In the genomic region with DNA sequence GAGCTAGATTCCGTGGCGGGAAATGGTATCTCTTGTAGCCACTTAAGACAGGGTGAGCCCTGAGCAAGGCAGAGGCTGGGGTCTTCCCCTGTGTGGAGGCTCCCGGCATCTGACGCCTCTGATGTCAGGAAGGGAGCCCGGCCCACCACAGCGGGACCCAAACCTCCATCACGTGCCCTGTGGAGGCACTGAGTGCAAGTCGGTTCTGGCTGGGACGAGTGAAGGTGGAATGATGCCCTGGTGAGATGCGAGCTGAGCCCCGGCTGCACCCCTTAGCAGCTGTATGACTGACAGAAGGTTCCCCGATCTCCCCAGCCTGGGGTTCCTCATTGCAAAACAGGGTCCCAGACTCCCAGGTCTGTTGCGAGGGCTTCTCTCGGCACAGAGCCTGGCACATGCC, we compare ENCODE assay signal across 21 cellular contexts.
DNase-seq lines count a peak whose midpoint lies in the region; ATAC-seq, FAIRE-seq and TF ChIP-seq lines count a peak whose summit lies in the region.
"Had no signal": no experiment of that assay in that cellular context is flagged by ENCODE, and none has a peak within 500 bp of the region (broad histone marks: within the 10 kb centered on the region; RNA-seq: fewer than 3 reads in every experiment).

No MANE protein-coding gene starts in this region.

- H3K4me1 ChIP-seq in ACC112 (ENCODE audit: control insufficient read depth, insufficient read depth, low read length, unreplicated experiment) (peaks cover 13% of the 10 kb centered on the region), NT2/D1 (ENCODE audit: insufficient read depth, insufficient read length) (peaks cover 17% of the 10 kb centered on the region), H1 (replicated peaks in 1 of 4; ENCODE audit: control insufficient read depth in 3 of 4, insufficient read depth in 4 of 4, low read length in 3 of 4) (peaks cover 0 to 6% (median 5%) of the 10 kb centered on the region in 4 experiments; a peak in 4 of 7 replicates), osteoblast (ENCODE audit: insufficient read depth, low read length) (peaks cover 11% of the 10 kb centered on the region), MM.1S (ENCODE audit: low read length) (peaks cover 21% of the 10 kb centered on the region)

- H3K9me3 ChIP-seq in NT2/D1 (ENCODE audit: insufficient read depth, low read length) (no peaks in the 10 kb centered on the region), H1 (ENCODE audit: insufficient read depth in 2 of 2, low read depth in 1 of 2, low read length in 1 of 2) (no peaks in the 10 kb centered on the region), osteoblast (ENCODE audit: low read depth, low read length) (no peaks in the 10 kb centered on the region), MM.1S (replicated peaks; ENCODE audit: insufficient read depth, low read length) (no peaks in the 10 kb centered on the region)

- no peaks in the 10 kb centered on the region for H3K79me1 ChIP-seq in H1 (ENCODE audit: low read depth, low read length)

- H3K27ac Mint-ChIP-seq in naive thymus-derived CD8-positive, alpha-beta T cell: no peak overlapping the region

- peak overlapping the region; percentile 33 for H3K9ac ChIP-seq in NT2/D1 (ENCODE audit: insufficient read length, low read depth)
- no peak overlapping the region for H3K9ac ChIP-seq in H1 (replicated peaks in 1 of 4; ENCODE audit: extremely low read depth in 1 of 4, low read depth in 3 of 4, low read length in 3 of 4)
- no peak overlapping the region for H3K9ac ChIP-seq in MM.1S (ENCODE audit: low read length)
- H3K9ac ChIP-seq: KMS-11 had no signal

- H2BK120ac ChIP-seq in H1 (replicated peaks; ENCODE audit: low read depth, low read length): no peak overlapping the region

- H3K27me3 ChIP-seq in ACC112 (ENCODE audit: insufficient read depth, low read length): peaks cover 5% of the 10 kb centered on the region; the same call in 1 of the 2 replicates
- H3K27me3 ChIP-seq in NT2/D1 (ENCODE audit: insufficient read depth, insufficient read length): peaks cover 3% of the 10 kb centered on the region
- H3K27me3 ChIP-seq in H1 (replicated peaks in 1 of 4; ENCODE audit: control insufficient read depth in 3 of 4, extremely low read depth in 1 of 4, insufficient read depth in 3 of 4, low read length in 3 of 4): peaks cover 0 to 3% (median 0%) of the 10 kb centered on the region in 4 experiments; a peak in 3 of 7 replicates
- peaks cover 18% of the 10 kb centered on the region for H3K27me3 ChIP-seq in osteoblast (ENCODE audit: insufficient read depth, low read length)
- peaks cover 4% of the 10 kb centered on the region; the same call in 1 of the 2 replicates for H3K27me3 ChIP-seq in MM.1S (replicated peaks; ENCODE audit: insufficient read depth, low read length)

- peaks cover 0 to 2% (median 0%) of the 10 kb centered on the region in 5 donors for H3K27me3 Mint-ChIP-seq in naive thymus-derived CD8-positive, alpha-beta T cell

- H3K18ac ChIP-seq in H1 (ENCODE audit: extremely low read depth, low read length): no peak overlapping the region

- no peak overlapping the region for H3K56ac ChIP-seq in H1 (replicated peaks; ENCODE audit: insufficient read length, low read depth, low read length)

- WGBS in H1 (ENCODE audit: extremely low coverage in 1 of 2, insufficient coverage in 1 of 2, insufficient read length in 1 of 2, insufficient replicate concordance in 2 of 2, low coverage in 1 of 2, low lambda C conversion rate in 2 of 2, missing lambda C conversion rate in 1 of 2), 2 experiments: 90% methylated on average over 14 of the region's 14 CpGs; no CpG with 5 or more reads in 1 of the 2 experiments

- no peak for TF ChIP-seq RAD21 in H1 (IDR thresholded peaks at IDR 0.05 in 1 of 2, conservative IDR thresholded peaks at IDR 0.05 in 1 of 2; ENCODE audit: low read depth in 2 of 2, low read length in 2 of 2)

- TF ChIP-seq CTCF in H1 (IDR thresholded peaks at IDR 0.05; ENCODE audit: control extremely low read depth in 1 of 3, insufficient read depth in 1 of 3, low read depth in 1 of 3, low read length in 3 of 3) (no peak), osteoblast (IDR thresholded peaks at IDR 0.05; ENCODE audit: extremely low read depth, low read depth, low read length) (no peak), MM.1S (IDR thresholded peaks at IDR 0.05; ENCODE audit: low read length) (no peak)

- CTCF ChIA-PET in H1 (lab: Charles Lee; ENCODE audit: partially characterized antibody): interaction anchor here (0.6 to 6.0 kb wide), 13 partner anchors 9 to 248 kb away, joined by 3 to 42 read pairs (median 4); no protein-coding TSS in a partner anchor

- no peak overlapping the region for H3K4me3 ChIP-seq in ACC112 (ENCODE audit: low read depth, low read length)
- H3K4me3 ChIP-seq in NT2/D1 (ENCODE audit: insufficient read length, low read depth): no peak overlapping the region
- H3K4me3 ChIP-seq in H1 (ENCODE audit: extremely low read depth in 1 of 4, insufficient read depth in 2 of 4, low read depth in 3 of 4, low read length in 4 of 4): no peak overlapping the region
- no peak overlapping the region for H3K4me3 ChIP-seq in osteoblast (ENCODE audit: insufficient read depth, low read length)
- no peak overlapping the region for H3K4me3 ChIP-seq in MM.1S (ENCODE audit: low read length)

- no peak for FAIRE-seq in H1 (lab: Jason Lieb, UNC)
- FAIRE-seq: D721Med, GM19239 had no signal

- H3F3A ChIP-seq in MM.1S (ENCODE audit: insufficient read depth, low read length): peaks cover 14% of the 10 kb centered on the region; the same call in 1 of the 2 replicates

- H2BK5ac ChIP-seq in H1 (ENCODE audit: low read depth, low read length): peak overlapping the region; percentile 13; the same call in 1 of the 2 replicates

- no peak overlapping the region for H4K91ac ChIP-seq in H1 (replicated peaks; ENCODE audit: insufficient read length, low read length)

- no peaks in the 10 kb centered on the region for H3K9me2 ChIP-seq in MM.1S (replicated peaks; ENCODE audit: insufficient read depth, low read length)

- DNase-seq in NT2/D1 (ENCODE audit: low read depth, low spot score): no peak
- DNase-seq in H1 (ENCODE audit: low read depth in 1 of 2, low spot score in 2 of 2): no peak
- peak; percentile 88 for DNase-seq in osteoblast (ENCODE audit: insufficient read length, low spot score, missing footprints)
- no peak for DNase-seq in naive thymus-derived CD8-positive, alpha-beta T cell
- no peak for DNase-seq in UCSD-AML1 (lab: John Stamatoyannopoulos, UW; ENCODE audit: unreplicated experiment)
- no peak for DNase-seq in MM.1S
- DNase-seq: DMS53; GDM1; NCI-H1105 treated with DMSO at 0.1 percent for 48 hours; NCI-H2029 treated with DMSO at 0.1 percent for 48 hours; NCI-H226; NCI-H524; NCI-H774; NK-92 treated with Interleukin-12 subunit alpha and Interleukin-12 subunit beta, amount 100 ng/mL, for 24 hours had no signal

- H2BK12ac ChIP-seq in H1 (ENCODE audit: low read depth, low read length): peak overlapping the region; percentile 87; the same call in 1 of the 2 replicates

- H3K36me3 ChIP-seq in ACC112 (ENCODE audit: insufficient read depth, low read length) (no peaks in the 10 kb centered on the region), NT2/D1 (ENCODE audit: insufficient read depth, insufficient read length, low read length) (no peaks in the 10 kb centered on the region), H1 (ENCODE audit: control insufficient read depth in 2 of 4, insufficient read depth in 4 of 4, low read length in 3 of 4) (no peaks in the 10 kb centered on the region), osteoblast (ENCODE audit: insufficient read depth, low read length) (no peaks in the 10 kb centered on the region), MM.1S (replicated peaks; ENCODE audit: insufficient read depth, low read length) (no peaks in the 10 kb centered on the region)

- ATAC-seq in naive thymus-derived CD8-positive, alpha-beta T cell: no peak
- no peak for ATAC-seq in HG03159 (IDR thresholded peaks at IDR 0.05; ENCODE audit: unreplicated experiment)
- ATAC-seq: HCT116, Panc1 had no signal

- H3K23me2 ChIP-seq in H1 (ENCODE audit: low read depth, low read length): no peaks in the 10 kb centered on the region; the same call in 1 of the 2 replicates

- TF ChIP-seq EP300 in H1 (IDR thresholded peaks at IDR 0.05; ENCODE audit: borderline replicate concordance in 1 of 2, low read depth in 2 of 2, low read length in 2 of 2): no peak

- POLR2A ChIA-PET in H1 (lab: Charles Lee; ENCODE audit: partially characterized antibody): interaction anchor here (0.7 to 1.6 kb wide), 3 partner anchors 54 to 117 kb away, joined by 3 to 5 read pairs (median 3); no protein-coding TSS in a partner anchor
- POLR2A ChIA-PET in naive thymus-derived CD8-positive, alpha-beta T cell (lab: Charles Lee): interaction anchor here (1.1 kb wide), 1 partner anchor 187 kb away, joined by 3 read pairs; a partner anchor contains a TSS

- H2BK15ac ChIP-seq in H1 (ENCODE audit: low read length): no peak overlapping the region

- H3K4me3 Mint-ChIP-seq in naive thymus-derived CD8-positive, alpha-beta T cell: no peak overlapping the region

- H4K8ac ChIP-seq in H1 (ENCODE audit: extremely low read depth, insufficient read depth, low read length): no peak overlapping the region

- peaks cover 0 to 1% (median 0%) of the 10 kb centered on the region in 9 donors for H3K9me3 Mint-ChIP-seq in naive thymus-derived CD8-positive, alpha-beta T cell

- no peak for TF ChIP-seq POLR2A in H1 (IDR thresholded peaks at IDR 0.05; ENCODE audit: control extremely low read depth in 1 of 2, low read depth in 2 of 2, low read length in 2 of 2)

- H3K23ac ChIP-seq in H1 (ENCODE audit: insufficient read length): no peak overlapping the region

- no peaks in the 10 kb centered on the region for H4K20me1 ChIP-seq in H1 (replicated peaks in 1 of 2; ENCODE audit: control insufficient read depth in 1 of 2, insufficient read depth in 2 of 2, low read length in 2 of 2)
- H4K20me1 ChIP-seq in osteoblast (ENCODE audit: insufficient read depth, low read length): no peaks in the 10 kb centered on the region
- no peaks in the 10 kb centered on the region for H4K20me1 ChIP-seq in MM.1S (ENCODE audit: insufficient read depth, low read length)

- no peak overlapping the region for H3K14ac ChIP-seq in H1 (ENCODE audit: insufficient read length)

- H4K5ac ChIP-seq in H1 (ENCODE audit: insufficient read length, low read depth, low read length): no peak overlapping the region

- H3K27ac ChIP-seq in ACC112 (ENCODE audit: low read depth, low read length): peak overlapping the region; percentile 48; the same call in 1 of the 2 replicates
- H3K27ac ChIP-seq in H1 (ENCODE audit: low read depth, low read length): no peak overlapping the region
- H3K27ac ChIP-seq in osteoblast (ENCODE audit: low read depth, low read length): peak overlapping the region; percentile 49
- H3K27ac ChIP-seq in MM.1S (ENCODE audit: low read length): no peak overlapping the region
- H3K27ac ChIP-seq: KMS-11 had no signal

- H3K79me2 ChIP-seq in ACC112 (ENCODE audit: control insufficient read depth, insufficient read depth, low read length, unreplicated experiment) (no peaks in the 10 kb centered on the region), H1 (ENCODE audit: control insufficient read depth in 1 of 2, insufficient read depth in 2 of 2, low read length in 2 of 2) (no peaks in the 10 kb centered on the region), osteoblast (ENCODE audit: insufficient read depth, low read length) (no peaks in the 10 kb centered on the region), MM.1S (ENCODE audit: low read length) (no peaks in the 10 kb centered on the region)

- H3K4me2 ChIP-seq in H1 (ENCODE audit: insufficient read depth in 1 of 2, low read depth in 2 of 2, low read length in 2 of 2) (no peak overlapping the region), osteoblast (ENCODE audit: insufficient read depth, low read length) (no peak overlapping the region), MM.1S (ENCODE audit: low read depth, low read length) (no peak overlapping the region)
- H3K4me2 ChIP-seq: KMS-11 had no signal

- peaks cover 10 to 17% (median 13%) of the 10 kb centered on the region in 4 donors for H3K4me1 Mint-ChIP-seq in naive thymus-derived CD8-positive, alpha-beta T cell

- H2AFZ ChIP-seq in ACC112 (ENCODE audit: low read length, unreplicated experiment): peak overlapping the region; percentile 14
- H2AFZ ChIP-seq in H1 (ENCODE audit: low read length): no peak overlapping the region
- no peak overlapping the region for H2AFZ ChIP-seq in osteoblast (ENCODE audit: low read length)
- no peak overlapping the region for H2AFZ ChIP-seq in MM.1S (ENCODE audit: low read length)

- H3K4ac ChIP-seq in H1 (replicated peaks; ENCODE audit: insufficient read length, low read depth, low read length): no peak overlapping the region

- no peaks in the 10 kb centered on the region for H3K36me3 Mint-ChIP-seq in naive thymus-derived CD8-positive, alpha-beta T cell

- no peak overlapping the region for H2AK5ac ChIP-seq in H1 (ENCODE audit: low read depth, low read length)

- peak overlapping the region; percentile 72; the same call in 1 of the 2 replicates for H2BK20ac ChIP-seq in H1 (ENCODE audit: low read length)

Comparison
In these comparisons a context has a peak if more than half of its experiments do, and no peak if none do; other contexts are left out.
1. H3K27ac ChIP-seq: peak in ACC112 (single experiment) and osteoblast (single experiment); none in H1 (single experiment) and MM.1S (single experiment).